Comparison of ENCODE assay signal across 28 cellular contexts in genomic region chr19:35083678-35084077, GRCh38. TPM values are rescaled to one million over a fixed set of nuclear protein-coding genes. Genes with fewer than 3 reads are reported as not detected.
"Had no signal": no experiment of that assay in that cellular context is flagged by ENCODE, and none has a peak within 500 bp of the region (broad histone marks: within the 10 kb centered on the region; RNA-seq: fewer than 3 reads in every experiment).

No MANE protein-coding gene starts in this region.

- H3K4me3 ChIP-seq: coronary artery, esophagus muscularis mucosa, mucosa of descending colon, ovary, psoas muscle, stomach, suprapubic skin, transverse colon, uterus had no signal

- DNase-seq: activated CD4-positive, alpha-beta T cell treated with anti-CD3 and anti-CD28 coated beads, Interleukin-2, amount 10 ng/mL, durations not matched to agents 7 days and 5 days; activated CD8-positive, alpha-beta memory T cell treated with anti-CD3 and anti-CD28 coated beads, Interleukin-2, amount 10 ng/mL, durations not matched to agents 7 days and 5 days; activated CD8-positive, alpha-beta T cell treated with anti-CD3 and anti-CD28 coated beads for 36 hours; activated gamma-delta T cell; activated naive CD4-positive, alpha-beta T cell treated with anti-CD3 and anti-CD28 coated beads, Interleukin-2, amount 50 U/mL, for 16 hours; activated naive CD8-positive, alpha-beta T cell treated with anti-CD3 and anti-CD28 coated beads, Interleukin-2, amount 50 U/mL, for 24 hours; activated T-cell treated with anti-CD3 and anti-CD28 coated beads for 4 hours; cerebellar nuclear complex; hippocampal formation; left ventricle myocardium superior; mammary epithelial cell; mucosa of descending colon; ovary; psoas muscle; right cardiac atrium; stimulated activated CD4-positive, alpha-beta T cell treated with anti-CD3 and anti-CD28 coated beads, Interleukin-12 subunit alpha, Interleukin-12 subunit beta, amount 100 ng/mL, for 4 hours; stimulated activated CD4-positive, alpha-beta T cell treated with anti-CD3 and anti-CD28 coated beads, Interleukin-4, amount 100 ng/mL, for 4 hours; stomach; transverse colon; uterus had no signal

- H3K27me3 Mint-ChIP-seq: activated CD4-positive, alpha-beta T cell treated with anti-CD3 and anti-CD28 coated beads, Interleukin-2, amount 10 ng/mL, durations not matched to agents 7 days and 5 days; activated CD8-positive, alpha-beta memory T cell treated with anti-CD3 and anti-CD28 coated beads, Interleukin-2, amount 10 ng/mL, durations not matched to agents 7 days and 5 days; activated CD8-positive, alpha-beta T cell treated with anti-CD3 and anti-CD28 coated beads for 36 hours had no signal

- H3K27ac Mint-ChIP-seq: activated CD4-positive, alpha-beta T cell treated with anti-CD3 and anti-CD28 coated beads, Interleukin-2, amount 10 ng/mL, durations not matched to agents 7 days and 5 days; activated CD8-positive, alpha-beta memory T cell treated with anti-CD3 and anti-CD28 coated beads, Interleukin-2, amount 10 ng/mL, durations not matched to agents 7 days and 5 days; activated CD8-positive, alpha-beta T cell treated with anti-CD3 and anti-CD28 coated beads for 36 hours; activated naive CD8-positive, alpha-beta T cell treated with anti-CD3 and anti-CD28 coated beads, Interleukin-2, amount 50 U/mL, for 24 hours; activated T-helper 1 cell treated with anti-CD3 and anti-CD28 coated beads, Interleukin-12 subunit alpha, Interleukin-12 subunit beta, Interleukin-2, Interleukin-4 antibody, amounts not matched to agents 30 ng/mL and 10 ng/mL and 1 ng/mL, durations not matched to agents 14 hours and 24 hours and 36 hours had no signal

- H3K27me3 ChIP-seq: neutrophil, ovary, stomach, suprapubic skin, transverse colon, uterus had no signal

- H3K4me1 ChIP-seq: esophagus muscularis mucosa, psoas muscle, stomach, suprapubic skin, transverse colon, uterus had no signal

- H3K9me3 ChIP-seq: esophagus muscularis mucosa, mucosa of descending colon, neutrophil, ovary, psoas muscle, stomach, suprapubic skin, transverse colon, uterus had no signal

- FAIRE-seq: frontal cortex had no signal

- H3K36me3 Mint-ChIP-seq: activated CD8-positive, alpha-beta memory T cell treated with anti-CD3 and anti-CD28 coated beads, Interleukin-2, amount 10 ng/mL, durations not matched to agents 7 days and 5 days had no signal

- H3K36me3 ChIP-seq: esophagus muscularis mucosa, neutrophil, ovary, stomach, suprapubic skin, transverse colon, uterus had no signal

- ATAC-seq: activated CD4-positive, CD25-positive, alpha-beta regulatory T cell treated with anti-CD3 and anti-CD28 coated beads, Interleukin-2, amount 50 U/mL, for 24 hours; activated CD8-positive, alpha-beta memory T cell treated with anti-CD3 and anti-CD28 coated beads, Interleukin-2, amount 10 ng/mL, durations not matched to agents 7 days and 5 days; activated CD8-positive, alpha-beta T cell treated with anti-CD3 and anti-CD28 coated beads for 36 hours; activated naive CD8-positive, alpha-beta T cell treated with anti-CD3 and anti-CD28 coated beads, Interleukin-2, amount 50 U/mL, for 24 hours; left ventricle myocardium superior; mucosa of descending colon; psoas muscle; right cardiac atrium had no signal

- H3K4me1 Mint-ChIP-seq: activated CD4-positive, alpha-beta T cell treated with anti-CD3 and anti-CD28 coated beads, Interleukin-2, amount 10 ng/mL, durations not matched to agents 7 days and 5 days had no signal

- H3K4me3 Mint-ChIP-seq: activated CD4-positive, alpha-beta T cell treated with anti-CD3 and anti-CD28 coated beads, Interleukin-2, amount 10 ng/mL, durations not matched to agents 7 days and 5 days; activated CD8-positive, alpha-beta memory T cell treated with anti-CD3 and anti-CD28 coated beads, Interleukin-2, amount 10 ng/mL, durations not matched to agents 7 days and 5 days; activated CD8-positive, alpha-beta T cell treated with anti-CD3 and anti-CD28 coated beads for 36 hours; activated naive CD8-positive, alpha-beta T cell treated with anti-CD3 and anti-CD28 coated beads, Interleukin-2, amount 50 U/mL, for 24 hours; activated T-helper 1 cell treated with anti-CD3 and anti-CD28 coated beads, Interleukin-12 subunit alpha, Interleukin-12 subunit beta, Interleukin-2, Interleukin-4 antibody, amounts not matched to agents 30 ng/mL and 10 ng/mL and 1 ng/mL, durations not matched to agents 14 hours and 24 hours and 36 hours had no signal

- H3K27ac ChIP-seq: coronary artery, esophagus muscularis mucosa, neutrophil, ovary, psoas muscle, stomach, suprapubic skin, transverse colon, uterus had no signal

- H3K9me3 Mint-ChIP-seq: activated CD4-positive, alpha-beta T cell treated with anti-CD3 and anti-CD28 coated beads, Interleukin-2, amount 10 ng/mL, durations not matched to agents 7 days and 5 days; activated CD8-positive, alpha-beta T cell treated with anti-CD3 and anti-CD28 coated beads for 36 hours; activated naive CD8-positive, alpha-beta T cell treated with anti-CD3 and anti-CD28 coated beads, Interleukin-2, amount 50 U/mL, for 24 hours; activated T-helper 1 cell treated with anti-CD3 and anti-CD28 coated beads, Interleukin-12 subunit alpha, Interleukin-12 subunit beta, Interleukin-2, Interleukin-4 antibody, amounts not matched to agents 30 ng/mL and 10 ng/mL and 1 ng/mL, durations not matched to agents 14 hours and 24 hours and 36 hours had no signal

RNA-seq across cellular contexts. Expression of gene FXYD3, which starts 31.9 kb away (rescaled TPM):
- total RNA-seq: activated CD4-positive, alpha-beta T cell treated with anti-CD3 and anti-CD28 coated beads, Interleukin-2, amount 10 ng/mL, durations not matched to agents 7 days and 5 days; activated CD8-positive, alpha-beta memory T cell treated with anti-CD3 and anti-CD28 coated beads, Interleukin-2, amount 10 ng/mL, durations not matched to agents 7 days and 5 days; activated CD8-positive, alpha-beta T cell treated with anti-CD3 and anti-CD28 coated beads for 36 hours; activated T-helper 1 cell treated with anti-CD3 and anti-CD28 coated beads, Interleukin-12 subunit alpha, Interleukin-12 subunit beta, Interleukin-2, Interleukin-4 antibody, amounts not matched to agents 30 ng/mL and 10 ng/mL and 1 ng/mL, durations not matched to agents 14 hours and 24 hours and 36 hours; frontal cortex; psoas muscle; T-helper 2 cell treated with Interferon-gamma antibody and Interleukin-4, amounts not matched to agents 100 ng/mL and 5 ng/mL, for 36 hours had no signal

RNA-seq across cellular contexts. Expression of gene HPN, which starts 42.2 kb away (rescaled TPM):
- total RNA-seq: activated CD4-positive, alpha-beta T cell treated with anti-CD3 and anti-CD28 coated beads, Interleukin-2, amount 10 ng/mL, durations not matched to agents 7 days and 5 days; activated CD8-positive, alpha-beta memory T cell treated with anti-CD3 and anti-CD28 coated beads, Interleukin-2, amount 10 ng/mL, durations not matched to agents 7 days and 5 days; activated T-helper 1 cell treated with anti-CD3 and anti-CD28 coated beads, Interleukin-12 subunit alpha, Interleukin-12 subunit beta, Interleukin-2, Interleukin-4 antibody, amounts not matched to agents 30 ng/mL and 10 ng/mL and 1 ng/mL, durations not matched to agents 14 hours and 24 hours and 36 hours; frontal cortex; T-helper 2 cell treated with Interferon-gamma antibody and Interleukin-4, amounts not matched to agents 100 ng/mL and 5 ng/mL, for 36 hours had no signal
- polyA plus RNA-seq: mammary epithelial cell had no signal

RNA-seq across cellular contexts. Expression of gene LGI4, which starts 51.2 kb away (rescaled TPM):
- total RNA-seq: activated CD8-positive, alpha-beta memory T cell treated with anti-CD3 and anti-CD28 coated beads, Interleukin-2, amount 10 ng/mL, durations not matched to agents 7 days and 5 days; activated T-helper 1 cell treated with anti-CD3 and anti-CD28 coated beads, Interleukin-12 subunit alpha, Interleukin-12 subunit beta, Interleukin-2, Interleukin-4 antibody, amounts not matched to agents 30 ng/mL and 10 ng/mL and 1 ng/mL, durations not matched to agents 14 hours and 24 hours and 36 hours had no signal

RNA-seq across cellular contexts. Expression of gene FXYD1, which starts 54.9 kb away (rescaled TPM):
- total RNA-seq: activated T-helper 1 cell treated with anti-CD3 and anti-CD28 coated beads, Interleukin-12 subunit alpha, Interleukin-12 subunit beta, Interleukin-2, Interleukin-4 antibody, amounts not matched to agents 30 ng/mL and 10 ng/mL and 1 ng/mL, durations not matched to agents 14 hours and 24 hours and 36 hours; frontal cortex had no signal
